In the genomic region with DNA sequence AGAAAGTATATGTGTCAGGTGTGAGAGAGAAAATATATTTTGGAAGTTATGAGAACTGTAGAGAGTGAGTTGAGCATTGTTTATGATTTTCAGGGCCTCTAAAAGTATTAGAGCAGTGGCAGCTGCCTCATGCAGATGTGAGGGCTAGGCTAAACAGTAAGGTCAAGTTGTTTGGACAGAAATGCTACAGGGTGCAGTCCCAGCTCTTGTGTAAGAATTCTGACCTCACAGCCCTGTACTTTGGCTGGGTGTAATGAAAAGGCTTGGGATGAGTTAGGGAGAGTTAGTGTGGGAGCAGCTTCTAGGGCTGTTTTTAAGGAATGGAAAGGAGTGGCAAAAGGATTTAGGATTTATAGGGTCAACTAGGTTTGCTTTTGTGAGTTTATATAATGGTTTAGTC, we compare ENCODE assay signal across 30 cellular contexts.
"Had no signal": no experiment of that assay in that cellular context is flagged by ENCODE, and none has a peak within 500 bp of the region (broad histone marks: within the 10 kb centered on the region; RNA-seq: fewer than 3 reads in every experiment).

No MANE protein-coding gene starts in this region.

- H3K4me3 ChIP-seq: ascending aorta, MG63, Peyer's patch, SJSA1 had no signal

- ATAC-seq: activated CD8-positive, alpha-beta T cell treated with anti-CD3 and anti-CD28 coated beads for 36 hours; activated T-cell treated with anti-CD3 and anti-CD28 coated beads, Interleukin-2, amount 50 U/mL, for 72 hours; activated T-helper 17 cell treated with anti-CD3 and anti-CD28 coated beads, Interleukin-2, amount 50 U/mL, for 72 hours; PC-3 had no signal

- DNase-seq: activated CD4-positive, alpha-beta T cell treated with anti-CD3 and anti-CD28 coated beads, Interleukin-2, amount 10 ng/mL, durations not matched to agents 24 days and 14 days; activated CD4-positive, alpha-beta T cell treated with anti-CD3 and anti-CD28 coated beads, Interleukin-2, amount 50 U/mL, for 4 hours; activated CD8-positive, alpha-beta T cell treated with anti-CD3 and anti-CD28 coated beads for 36 hours; activated effector memory CD4-positive, alpha-beta T cell treated with anti-CD3 and anti-CD28 coated beads, Interleukin-2, amount 50 U/mL, for 16 hours; activated naive CD4-positive, alpha-beta T cell; activated naive CD4-positive, alpha-beta T cell treated with anti-CD3 and anti-CD28 coated beads, Interleukin-2, amount 50 U/mL, for 16 hours; activated naive CD8-positive, alpha-beta T cell treated with anti-CD3 and anti-CD28 coated beads for 36 hours; activated T-cell treated with anti-CD3 and anti-CD28 coated beads, Interleukin-2, amount 50 U/mL, for 1 hour; activated T-cell treated with anti-CD3 and anti-CD28 coated beads, Interleukin-2, amount 50 U/mL, for 72 hours; amygdala; Karpas-422; KBM-7; MG63; NCI-H1048; NCI-H1436 treated with DMSO at 0.1 percent for 48 hours; NCI-H1694 treated with DMSO at 0.1 percent for 48 hours; NCI-H2029; NCI-H345; NCI-H510A; NCI-H526; NCI-H748 treated with DMSO at 0.1 percent for 48 hours; NK-92 treated with Interleukin-12 subunit alpha and Interleukin-12 subunit beta, amount 100 ng/mL, for 24 hours; PC-3; Peyer's patch; RPMI8226; SHP77 treated with DMSO at 0.1 percent for 48 hours; SK-N-SH had no signal
